ENCODE assay signal across 18 cellular contexts in genomic region chr4:154009795-154010194, GRCh38.
"Had no signal": no experiment of that assay in that cellular context is flagged by ENCODE, and none has a peak within 500 bp of the region (broad histone marks: within the 10 kb centered on the region; RNA-seq: fewer than 3 reads in every experiment).

No MANE protein-coding gene starts in this region.

- H3K4me1 ChIP-seq: SJCRH30 had no signal

- H3K27me3 ChIP-seq: ovary, SJCRH30 had no signal

- FAIRE-seq: endothelial cell of umbilical vein, kidney had no signal

- H3K36me3 ChIP-seq: ovary, SJCRH30 had no signal

- H3K4me3 ChIP-seq: mucosa of descending colon, ovary, SJCRH30 had no signal

- H3K27ac ChIP-seq: ovary, SJCRH30 had no signal

- H3K9me3 ChIP-seq: mucosa of descending colon, ovary, SJCRH30 had no signal

- DNase-seq: activated CD4-positive, alpha-beta memory T cell treated with anti-CD3 and anti-CD28 coated beads, Interleukin-2, amount 10 ng/mL, durations not matched to agents 7 days and 5 days; activated CD4-positive, alpha-beta T cell treated with anti-CD3 and anti-CD28 coated beads for 48 hours; activated CD4-positive, CD25-positive, alpha-beta regulatory T cell; activated naive CD4-positive, alpha-beta T cell treated with anti-CD3 and anti-CD28 coated beads, Interleukin-2, amount 10 ng/mL, durations not matched to agents 7 days and 5 days; activated naive CD8-positive, alpha-beta T cell treated with anti-CD3 and anti-CD28 coated beads, Interleukin-2, amount 50 U/mL, for 24 hours; activated T-cell treated with anti-CD3 and anti-CD28 coated beads, Interleukin-2, amount 50 U/mL, for 24 hours; aorta; effector CD8-positive, alpha-beta T cell; foreskin melanocyte; kidney; naive thymus-derived CD8-positive, alpha-beta T cell; ovary; SJCRH30; stimulated activated CD4-positive, alpha-beta T cell treated with anti-CD3 and anti-CD28 coated beads, Interleukin-2, amount 100 ng/mL, for 24 hours; stimulated activated naive CD4-positive, alpha-beta T cell treated with Interleukin-2 at 50 U/mL for 16 hours; T1000 had no signal
